Comparison of ENCODE assay signal across 9 cellular contexts in the genomic region with DNA sequence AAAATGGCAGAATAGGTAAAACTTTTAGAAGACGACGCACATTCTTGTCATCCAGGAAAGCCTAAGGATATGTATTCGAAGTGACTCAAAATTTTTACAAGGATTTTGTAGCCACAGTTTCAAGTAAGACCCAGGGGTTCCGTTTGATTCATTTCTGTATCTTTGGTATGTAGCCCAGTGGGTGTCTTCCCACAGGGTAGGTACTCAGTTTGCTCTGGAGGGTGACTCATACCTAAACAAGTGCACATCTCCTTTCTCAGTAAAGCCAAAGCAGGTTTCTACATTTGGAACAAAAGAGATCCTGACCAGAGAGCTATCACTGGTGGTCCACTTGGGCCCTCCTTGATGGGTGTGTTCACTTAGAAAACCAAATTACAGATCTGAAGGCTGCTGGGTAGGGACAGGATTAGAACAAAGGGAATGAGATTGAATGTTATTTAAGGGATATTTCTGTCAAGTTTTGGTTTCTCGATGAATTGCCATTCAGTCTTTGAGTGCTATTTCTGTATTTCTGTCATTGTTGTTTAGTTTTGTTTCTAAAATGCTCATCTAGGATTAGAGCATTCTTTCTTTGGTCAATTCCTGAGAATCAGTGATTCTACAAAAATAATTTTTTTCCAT. TPM values are rescaled to one million over a fixed set of nuclear protein-coding genes. Genes with fewer than 3 reads are reported as not detected.
DNase-seq lines count a peak whose midpoint lies in the region; ATAC-seq, FAIRE-seq and TF ChIP-seq lines count a peak whose summit lies in the region.
"Had no signal": no experiment of that assay in that cellular context is flagged by ENCODE, and none has a peak within 500 bp of the region (broad histone marks: within the 10 kb centered on the region; RNA-seq: fewer than 3 reads in every experiment).

No MANE protein-coding gene starts in this region.

- peak overlapping the region; percentile 46 for H3K4ac ChIP-seq in IMR-90 (ENCODE audit: low read depth, low read length)

- CTCF ChIA-PET in IMR-90 (lab: Yijun Ruan, JAX): no interaction called here

- H2BK15ac ChIP-seq in IMR-90 (ENCODE audit: low read depth, low read length): no peak overlapping the region

- H4K5ac ChIP-seq in IMR-90 (ENCODE audit: low read depth, low read length): 0 out of 2 replicates have a peak overlapping the region, but pooled peaks have one; percentile 68

- H3K79me2 ChIP-seq in fibroblast of lung (ENCODE audit: control insufficient read depth, insufficient read depth, low read length): peaks cover 20% of the 10 kb centered on the region

- H3K18ac ChIP-seq in IMR-90 (ENCODE audit: low read depth, low read length): peak overlapping the region; percentile 75; the same call in 1 of the 2 replicates

- peaks cover 3 to 8% of the 10 kb centered on the region in 2 experiments; a peak in 3 of 4 replicates for H3K79me1 ChIP-seq in IMR-90 (ENCODE audit: low read depth in 1 of 2, low read length in 2 of 2)

- H2AK5ac ChIP-seq in IMR-90 (ENCODE audit: low read depth, low read length): no peak overlapping the region

- peak overlapping the region; percentile 67; the same call in 1 of the 2 replicates for H2BK20ac ChIP-seq in IMR-90 (ENCODE audit: low read depth, low read length)

- dilution Hi-C loops in IMR-90 (cut with HindIII; ENCODE audit: low sequenced_read_pairs, unreplicated experiment): no loop called here

- H4K91ac ChIP-seq in IMR-90 (ENCODE audit: insufficient read depth, low read depth, low read length): no peak overlapping the region

- H4K8ac ChIP-seq in IMR-90 (ENCODE audit: low read depth in 2 of 2, low read length in 2 of 2): no peak overlapping the region; a peak in 1 of 4 replicates

- H3K23ac ChIP-seq in IMR-90 (ENCODE audit: low read depth, low read length): no peak overlapping the region

- H3K4me3 ChIP-seq in IMR-90 (ENCODE audit: insufficient read depth, low read depth, low read length) (no peak overlapping the region), fibroblast of lung (replicated peaks in 1 of 4; ENCODE audit: control extremely low read depth in 1 of 4, insufficient read depth in 1 of 4, low read depth in 3 of 4, low read length in 4 of 4) (peak overlapping the region in 1 of 4 experiments; percentile 6), suprapubic skin (no peak overlapping the region)

- no peak overlapping the region for H3K9ac ChIP-seq in IMR-90 (ENCODE audit: low read depth, low read length)
- no peak overlapping the region for H3K9ac ChIP-seq in fibroblast of lung (ENCODE audit: insufficient read depth, low read length)

- no CpG with 5 or more reads among the region's 5 CpGs for WGBS in IMR-90 (ENCODE audit: extremely low coverage in 2 of 2, insufficient read length in 1 of 2), 2 experiments
- WGBS in suprapubic skin: 48% methylated on average over 5 of the region's 5 CpGs

- no TSS peak for BruUV-seq in IMR-90 (replicated peaks; lab: Mats Ljungman, UMichigan)

- no peak for FAIRE-seq in frontal cortex (lab: Jason Lieb, UNC)

- H4K20me1 ChIP-seq in IMR-90 (ENCODE audit: insufficient read depth, low read length): no peaks in the 10 kb centered on the region
- no peaks in the 10 kb centered on the region for H4K20me1 ChIP-seq in fibroblast of lung (ENCODE audit: control insufficient read depth, extremely low read depth, insufficient read depth, low read length)

- H3K27me3 ChIP-seq in IMR-90 (ENCODE audit: control insufficient read depth, insufficient read depth, low read length) (no peaks in the 10 kb centered on the region; the same call in 1 of the 2 replicates), fibroblast of lung (ENCODE audit: control insufficient read depth, insufficient read depth, low read length) (no peaks in the 10 kb centered on the region), suprapubic skin (no peaks in the 10 kb centered on the region)

- in situ Hi-C loops in IMR-90 (cut with MboI; ENCODE audit: low sequenced_read_pairs): no loop called here

- H3K9me3 ChIP-seq in IMR-90 (ENCODE audit: control insufficient read depth, insufficient read depth, low read length): no peaks in the 10 kb centered on the region
- no peaks in the 10 kb centered on the region for H3K9me3 ChIP-seq in fibroblast of lung (ENCODE audit: control insufficient read depth, insufficient read depth, low read depth, low read length)
- no peaks in the 10 kb centered on the region for H3K9me3 ChIP-seq in suprapubic skin

- no peak for TF ChIP-seq EP300 in suprapubic skin (IDR thresholded peaks at IDR 0.05)

- ATAC-seq in GM21576 (IDR thresholded peaks at IDR 0.05; ENCODE audit: unreplicated experiment): peak; percentile 97
- ATAC-seq in IMR-90 (ENCODE audit: low read depth): peak; percentile 55; the same call in 1 of the 2 replicates

- H3K14ac ChIP-seq in IMR-90 (replicated peaks; ENCODE audit: low read depth, low read length): no peak overlapping the region; the same call in 1 of the 2 replicates

- H3K56ac ChIP-seq in IMR-90 (ENCODE audit: extremely low read depth, insufficient read depth, low read length): peak overlapping the region; percentile 45; the same call in 1 of the 2 replicates

- no peak for TF ChIP-seq POLR2A in IMR-90 (IDR thresholded peaks at IDR 0.05; ENCODE audit: low read depth, low read length)
- TF ChIP-seq POLR2A in suprapubic skin (IDR thresholded peaks at IDR 0.05): no peak

- peak overlapping the region; percentile 100 for H2BK5ac ChIP-seq in IMR-90 (ENCODE audit: low read depth, low read length, poor library complexity, severe bottlenecking)

- H2BK120ac ChIP-seq in IMR-90 (ENCODE audit: low read depth, low read length): peak overlapping the region; percentile 50; the same call in 1 of the 2 replicates

- peaks cover 10% of the 10 kb centered on the region for H3K4me1 ChIP-seq in IMR-90 (ENCODE audit: control insufficient read depth, insufficient read depth, low read length)
- H3K4me1 ChIP-seq in fibroblast of lung (ENCODE audit: control insufficient read depth, extremely low read depth, insufficient read depth, low read length): peaks cover 6% of the 10 kb centered on the region
- H3K4me1 ChIP-seq in suprapubic skin: peaks cover 10% of the 10 kb centered on the region

- H3K36me3 ChIP-seq in IMR-90 (ENCODE audit: control insufficient read depth, insufficient read depth, low read length): 0 out of 2 replicates have a peak, but pooled peaks cover 1% of the 10 kb centered on the region
- no peaks in the 10 kb centered on the region for H3K36me3 ChIP-seq in fibroblast of lung (ENCODE audit: control insufficient read depth, insufficient read depth, low read length)
- no peaks in the 10 kb centered on the region for H3K36me3 ChIP-seq in suprapubic skin

- H3K27ac ChIP-seq in IMR-90 (ENCODE audit: insufficient read depth, low read length) (peak overlapping the region; percentile 66; the same call in 1 of the 2 replicates), fibroblast of lung (ENCODE audit: insufficient read depth, low read length) (no peak overlapping the region), suprapubic skin (peak overlapping the region; percentile 14)
- H3K27ac ChIP-seq: HL-60 had no signal

- TF ChIP-seq RAD21 in IMR-90 (IDR thresholded peaks at IDR 0.05; ENCODE audit: low read length): no peak

- intact Hi-C loops in IMR-90 (cut with micrococcal nuclease): no loop called here

- DNase-seq in ELR (ENCODE audit: low read depth): peak; percentile 90
- peak; percentile 84 for DNase-seq in IMR-90
- peak in 1 of 2 donors; percentile 91 for DNase-seq in fibroblast of lung (ENCODE audit: low read depth in 2 of 2)
- no peak for DNase-seq in suprapubic skin (ENCODE audit: low spot score in 2 of 2)
- DNase-seq in foreskin melanocyte: no peak
- DNase-seq in GF-D8 (lab: John Stamatoyannopoulos, UW): no peak
- no peak for DNase-seq in frontal cortex (ENCODE audit: low spot score in 2 of 2)

- H2AK9ac ChIP-seq in IMR-90 (replicated peaks; ENCODE audit: low read depth, low read length, poor library complexity): no peak overlapping the region

- H2AFZ ChIP-seq in IMR-90 (replicated peaks; ENCODE audit: low read length, poor library complexity): no peak overlapping the region
- H2AFZ ChIP-seq in fibroblast of lung (ENCODE audit: low read length): no peak overlapping the region

- TF ChIP-seq CTCF in IMR-90 (conservative IDR thresholded peaks at IDR 0.05; ENCODE audit: low read depth, low read length) (no peak), fibroblast of lung (conservative IDR thresholded peaks at IDR 0.05 in 1 of 2, IDR thresholded peaks at IDR 0.05 in 1 of 2; ENCODE audit: low read depth in 1 of 2, low read length in 2 of 2) (no peak), suprapubic skin (IDR thresholded peaks at IDR 0.05) (no peak)

- peak overlapping the region; percentile 92; the same call in 1 of the 2 replicates for H3K4me2 ChIP-seq in IMR-90 (ENCODE audit: low read depth, low read length)
- H3K4me2 ChIP-seq in fibroblast of lung (ENCODE audit: extremely low read depth, insufficient read depth, low read length): peak overlapping the region; percentile 35

- H3K9me1 ChIP-seq in IMR-90 (ENCODE audit: insufficient read depth, low read length): no peaks in the 10 kb centered on the region

- POLR2A ChIA-PET in IMR-90 (lab: Charles Lee; ENCODE audit: unreplicated experiment): no interaction called here

TF ChIP-seq in IMR-90, 13 proteins besides CTCF, POLR2A, EP300 and RAD21:
- no peak for TF ChIP-seq ELK1 (IDR thresholded peaks at IDR 0.05; ENCODE audit: borderline replicate concordance, low read depth, low read length)
- TF ChIP-seq FOS (IDR thresholded peaks at IDR 0.05; ENCODE audit: low read depth, low read length): peak; percentile 54
- peak; percentile 43 for TF ChIP-seq RCOR1 (IDR thresholded peaks at IDR 0.05; ENCODE audit: insufficient replicate concordance, low read length)

RNA-seq across cellular contexts. Expression of gene PLS3, which starts 56.1 kb away (rescaled TPM):
- total RNA-seq in IMR-90 (2012; rRNA removed) (252 and 370 TPM in 2 replicates), fibroblast of lung (223 and 277 TPM in 2 replicates), suprapubic skin (100 to 1,000 TPM in 3 of 4 donors, 10 to 100 TPM in 1; 74.7 to 145 (median 136) TPM), frontal cortex (76.2 TPM)
- polyA plus RNA-seq in IMR-90 (2012; rRNA removed) (123 and 158 TPM in 2 replicates), fibroblast of lung (210 and 262 TPM in 2 replicates)
- 14.7 and 45.1 TPM in 2 replicates for polyA plus RNA-seq in IMR-90 (2012; cell fraction: cytosol; rRNA removed)
- polyA plus RNA-seq in IMR-90 (2012; cell fraction: nucleus; rRNA removed; ENCODE audit: low replicate concordance): 5.9 and 65.2 TPM in 2 replicates
- polyA plus RNA-seq in fibroblast of lung (2012): 146 and 158 TPM in 2 replicates
- polyA minus RNA-seq in fibroblast of lung (ENCODE audit: low replicate concordance): 17.9 and 21.4 TPM in 2 replicates

Comparison
In these comparisons a context has a peak if more than half of its experiments do, and no peak if none do; other contexts are left out.
1. DNase-seq: peak in ELR (single experiment) and IMR-90 (single experiment); none in suprapubic skin (0 of 2), foreskin melanocyte (single experiment), GF-D8 (single experiment) and frontal cortex (0 of 2).